In the genomic region with DNA sequence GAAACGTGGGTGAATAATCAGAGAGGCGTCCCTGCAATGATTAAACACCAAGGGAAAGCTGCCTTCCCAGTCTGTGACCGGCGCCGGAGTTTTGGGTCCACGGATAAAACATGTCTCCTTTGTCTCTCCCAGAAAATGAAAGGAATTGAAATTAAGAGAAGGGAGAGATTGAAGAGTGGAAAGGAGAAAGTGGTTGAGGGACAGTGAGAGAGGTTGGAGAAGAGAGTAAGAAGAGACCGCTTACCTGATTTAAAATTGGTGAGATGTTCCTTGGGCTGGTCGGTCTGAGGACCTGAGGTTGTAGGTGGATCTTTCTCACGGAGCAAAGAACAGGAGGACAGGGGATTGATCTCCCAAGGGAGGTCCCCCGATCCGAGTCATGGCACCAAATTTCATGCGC, we compare ENCODE assay signal across 4 cellular contexts. TPM values are rescaled to one million over a fixed set of nuclear protein-coding genes. Genes with fewer than 3 reads are reported as not detected.
"Had no signal": no experiment of that assay in that cellular context is flagged by ENCODE, and none has a peak within 500 bp of the region (broad histone marks: within the 10 kb centered on the region; RNA-seq: fewer than 3 reads in every experiment).

No MANE protein-coding gene starts in this region.

RNA-seq across cellular contexts. Expression of a gene that starts 59.2 kb away (rescaled TPM):
- total RNA-seq: GM23338, H1, H7, H9 had no signal
